ENCODE assay signal across 20 cellular contexts in the genomic region with DNA sequence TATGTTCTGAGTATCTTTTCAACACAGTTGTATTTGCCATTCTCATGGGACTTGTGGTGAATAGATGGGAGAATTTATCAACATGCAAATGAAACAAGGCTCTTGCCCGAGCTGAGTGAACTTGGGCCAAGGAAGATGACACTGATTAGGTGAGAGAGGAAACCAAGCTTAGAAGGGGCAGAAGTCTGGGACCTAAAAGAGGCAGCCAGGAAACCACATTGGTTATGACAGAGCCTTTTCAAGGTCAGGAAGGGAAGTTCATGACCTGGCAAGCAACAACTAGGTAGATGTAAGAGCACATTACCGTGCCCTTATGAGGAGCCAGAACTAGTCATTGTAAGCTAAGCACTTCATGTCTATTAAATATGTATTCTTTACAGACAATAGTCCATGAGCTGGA.
DNase-seq lines count a peak whose midpoint lies in the region; ATAC-seq lines count a peak whose summit lies in the region.
"Had no signal": no experiment of that assay in that cellular context is flagged by ENCODE, and none has a peak within 500 bp of the region (broad histone marks: within the 10 kb centered on the region; RNA-seq: fewer than 3 reads in every experiment).

No MANE protein-coding gene starts in this region.

- no peak overlapping the region for H3K4me3 Mint-ChIP-seq in activated T-cell treated with anti-CD3 and anti-CD28 coated beads, Interleukin-2, amount 50 U/mL, for 4 hours
- H3K4me3 Mint-ChIP-seq: activated naive CD4-positive, alpha-beta T cell treated with anti-CD3 and anti-CD28 coated beads, Interleukin-2, amount 10 ng/mL, durations not matched to agents 7 days and 5 days; brain; neural progenitor cell had no signal

- no peak overlapping the region for H3K27ac ChIP-seq in BLaER1
- H3K27ac ChIP-seq: A549, esophagus muscularis mucosa, neural progenitor cell, thyroid gland, WERI-Rb-1 had no signal

- no peaks in the 10 kb centered on the region for H4K20me1 ChIP-seq in BLaER1

- H3K9me3 ChIP-seq in BLaER1 = no peaks in the 10 kb centered on the region
- H3K9me3 ChIP-seq: A549, esophagus muscularis mucosa, thyroid gland had no signal

- no peak overlapping the region for H3K4me3 ChIP-seq in BLaER1
- H3K4me3 ChIP-seq: A549, esophagus muscularis mucosa, neural progenitor cell, thyroid gland had no signal

- peak overlapping the region; percentile 47 for H3K4me2 ChIP-seq in BLaER1
- H3K4me2 ChIP-seq: A549, neural progenitor cell had no signal

- H3K9me3 Mint-ChIP-seq in activated T-cell treated with anti-CD3 and anti-CD28 coated beads, Interleukin-2, amount 50 U/mL, for 4 hours = peaks cover 6% of the 10 kb centered on the region
- H3K9me3 Mint-ChIP-seq: brain, neural progenitor cell had no signal

- H3K36me3 Mint-ChIP-seq in activated T-cell treated with anti-CD3 and anti-CD28 coated beads, Interleukin-2, amount 50 U/mL, for 4 hours (ENCODE audit: insufficient read depth) = no peaks in the 10 kb centered on the region
- H3K36me3 Mint-ChIP-seq: activated naive CD4-positive, alpha-beta T cell treated with anti-CD3 and anti-CD28 coated beads, Interleukin-2, amount 10 ng/mL, durations not matched to agents 7 days and 5 days; brain; neural progenitor cell had no signal

- peaks cover 18% of the 10 kb centered on the region for H3K4me1 ChIP-seq in BLaER1
- H3K4me1 ChIP-seq: A549, neural progenitor cell, thyroid gland had no signal

- DNase-seq in stimulated activated naive CD4-positive, alpha-beta T cell (lab: John Stamatoyannopoulos, UW) = no peak
- DNase-seq in CD1c-positive myeloid dendritic cell (ENCODE audit: extremely low spot score) = no peak
- DNase-seq in activated T-cell treated with anti-CD3 and anti-CD28 coated beads, Interleukin-2, amount 50 U/mL, for 4 hours = no peak
- DNase-seq: activated naive CD4-positive, alpha-beta T cell treated with anti-CD3 and anti-CD28 coated beads, Interleukin-2, amount 10 ng/mL, durations not matched to agents 7 days and 5 days; head of caudate nucleus; islet precursor cell; mesenchymal stem cell; NCI-H2029 treated with DMSO at 0.1 percent for 48 hours; NCI-H774; thyroid gland; WERI-Rb-1 had no signal

- no peak overlapping the region for H3K9ac ChIP-seq in BLaER1
- H3K9ac ChIP-seq: neural progenitor cell had no signal

- peaks cover 6% of the 10 kb centered on the region for H3K4me1 Mint-ChIP-seq in activated T-cell treated with anti-CD3 and anti-CD28 coated beads, Interleukin-2, amount 50 U/mL, for 4 hours (ENCODE audit: low read depth)
- H3K4me1 Mint-ChIP-seq: activated naive CD4-positive, alpha-beta T cell treated with anti-CD3 and anti-CD28 coated beads, Interleukin-2, amount 10 ng/mL, durations not matched to agents 7 days and 5 days; brain; neural progenitor cell had no signal

- no peaks in the 10 kb centered on the region for H3K36me3 ChIP-seq in BLaER1
- H3K36me3 ChIP-seq: esophagus muscularis mucosa, neural progenitor cell, thyroid gland, WERI-Rb-1 had no signal

- no peaks in the 10 kb centered on the region for H3K27me3 Mint-ChIP-seq in activated T-cell treated with anti-CD3 and anti-CD28 coated beads, Interleukin-2, amount 50 U/mL, for 4 hours (ENCODE audit: low read depth)
- H3K27me3 Mint-ChIP-seq: activated naive CD4-positive, alpha-beta T cell treated with anti-CD3 and anti-CD28 coated beads, Interleukin-2, amount 10 ng/mL, durations not matched to agents 7 days and 5 days; brain had no signal

- no peaks in the 10 kb centered on the region for H3K27me3 ChIP-seq in BLaER1
- H3K27me3 ChIP-seq: esophagus muscularis mucosa, neural progenitor cell, thyroid gland had no signal

- peak; percentile 64 for ATAC-seq in GM19035 (IDR thresholded peaks at IDR 0.05; ENCODE audit: unreplicated experiment)
- ATAC-seq in HG02763 (IDR thresholded peaks at IDR 0.05; ENCODE audit: unreplicated experiment) = peak; percentile 80
- ATAC-seq in HG03565 (IDR thresholded peaks at IDR 0.05; ENCODE audit: unreplicated experiment) = peak; percentile 84
- no peak for ATAC-seq in activated T-cell treated with anti-CD3 and anti-CD28 coated beads, Interleukin-2, amount 50 U/mL, for 4 hours
- ATAC-seq in activated CD4-positive, CD25-positive, alpha-beta regulatory T cell treated with anti-CD3 and anti-CD28 coated beads, Interleukin-2, amount 50 U/mL, for 24 hours = no peak
- ATAC-seq: A549 had no signal

Comparison
In these comparisons a context has a peak if more than half of its experiments do, and no peak if none do; other contexts are left out.
1. ATAC-seq: peak in GM19035 (single experiment), HG02763 (single experiment) and HG03565 (single experiment); none in activated T-cell treated with anti-CD3 and anti-CD28 coated beads, Interleukin-2, amount 50 U/mL, for 4 hours (0 of 2) and activated CD4-positive, CD25-positive, alpha-beta regulatory T cell treated with anti-CD3 and anti-CD28 coated beads, Interleukin-2, amount 50 U/mL, for 24 hours (0 of 2).